In the genomic region with DNA sequence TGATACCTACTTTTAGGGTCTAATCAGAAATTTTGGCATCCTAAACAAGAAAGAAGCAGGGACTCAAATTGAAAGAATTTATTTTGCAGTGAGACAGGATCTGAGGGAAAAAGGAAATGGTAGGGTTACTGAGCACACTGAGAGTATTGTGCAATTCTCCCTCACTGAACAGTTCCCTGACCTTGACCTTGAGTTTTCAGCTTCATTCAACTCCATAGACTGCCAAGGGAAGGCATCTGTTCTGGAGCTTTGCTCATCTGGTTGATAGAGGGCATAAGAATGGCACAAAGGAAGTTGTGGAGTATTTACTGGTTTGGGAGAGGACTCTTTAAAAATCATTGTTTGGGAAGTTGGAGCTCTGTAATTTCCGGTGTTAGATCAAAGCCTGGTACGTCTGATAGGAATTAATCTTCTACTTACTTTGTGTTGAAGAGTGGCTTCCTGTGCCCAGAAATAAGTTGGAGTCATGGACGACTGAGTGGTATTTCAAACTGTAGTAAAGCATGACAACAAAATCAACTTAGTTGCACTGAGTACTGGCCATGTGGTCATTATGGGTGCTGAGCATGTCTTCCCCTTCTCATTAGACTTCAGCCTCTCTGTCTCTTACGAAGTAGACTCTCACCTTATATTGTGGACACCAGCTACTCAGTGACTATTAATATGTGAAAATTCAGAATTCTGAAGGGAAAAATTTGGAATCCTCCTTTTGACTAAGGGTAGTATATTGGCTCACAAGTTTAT, we compare ENCODE assay signal across 1 cellular context.
TF ChIP-seq lines count a peak whose summit lies in the region.

No MANE protein-coding gene starts in this region.

TF ChIP-seq in HepG2, 621 proteins besides CTCF, POLR2A, EP300 and RAD21 (continues in another document):
- TF ChIP-seq, protein P1, sequence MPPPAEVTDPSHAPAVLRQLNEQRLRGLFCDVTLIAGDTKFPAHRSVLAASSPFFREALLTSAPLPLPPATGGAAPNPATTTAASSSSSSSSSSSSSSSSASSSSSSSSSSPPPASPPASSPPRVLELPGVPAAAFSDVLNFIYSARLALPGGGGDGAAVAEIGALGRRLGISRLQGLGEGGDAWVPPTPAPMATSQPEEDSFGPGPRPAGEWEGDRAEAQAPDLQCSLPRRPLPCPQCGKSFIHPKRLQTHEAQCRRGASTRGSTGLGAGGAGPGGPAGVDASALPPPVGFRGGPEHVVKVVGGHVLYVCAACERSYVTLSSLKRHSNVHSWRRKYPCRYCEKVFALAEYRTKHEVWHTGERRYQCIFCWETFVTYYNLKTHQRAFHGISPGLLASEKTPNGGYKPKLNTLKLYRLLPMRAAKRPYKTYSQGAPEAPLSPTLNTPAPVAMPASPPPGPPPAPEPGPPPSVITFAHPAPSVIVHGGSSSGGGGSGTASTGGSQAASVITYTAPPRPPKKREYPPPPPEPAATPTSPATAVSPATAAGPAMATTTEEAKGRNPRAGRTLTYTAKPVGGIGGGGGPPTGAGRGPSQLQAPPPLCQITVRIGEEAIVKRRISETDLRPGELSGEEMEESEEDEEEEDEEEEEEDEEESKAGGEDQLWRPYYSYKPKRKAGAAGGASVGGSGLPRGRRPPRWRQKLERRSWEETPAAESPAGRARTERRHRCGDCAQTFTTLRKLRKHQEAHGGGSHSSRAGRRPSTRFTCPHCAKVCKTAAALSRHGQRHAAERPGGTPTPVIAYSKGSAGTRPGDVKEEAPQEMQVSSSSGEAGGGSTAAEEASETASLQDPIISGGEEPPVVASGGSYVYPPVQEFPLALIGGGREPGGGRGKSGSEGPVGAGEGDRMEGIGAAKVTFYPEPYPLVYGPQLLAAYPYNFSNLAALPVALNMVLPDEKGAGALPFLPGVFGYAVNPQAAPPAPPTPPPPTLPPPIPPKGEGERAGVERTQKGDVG (CRISPR knock-in tag; IDR thresholded peaks at IDR 0.05; ENCODE audit: borderline replicate concordance), result no peak
- TF ChIP-seq SOX5 (CRISPR knock-in tag; IDR thresholded peaks at IDR 0.05; ENCODE audit: borderline replicate concordance) (peak; percentile 59; the same call in 1 of the 2 replicates), ZNF563 (CRISPR knock-in tag; IDR thresholded peaks at IDR 0.05) (no peak), FOXC1 (CRISPR knock-in tag; IDR thresholded peaks at IDR 0.05; ENCODE audit: borderline replicate concordance) (no peak), MAFK (conservative IDR thresholded peaks at IDR 0.05 in 1 of 2, IDR thresholded peaks at IDR 0.05 in 1 of 2; ENCODE audit: low read length in 2 of 2) (no peak), ZNF550 (CRISPR knock-in tag; IDR thresholded peaks at IDR 0.05; ENCODE audit: borderline replicate concordance) (no peak), ZNF781 (CRISPR knock-in tag; IDR thresholded peaks at IDR 0.05; ENCODE audit: borderline replicate concordance, not compliant biosample characterization) (no peak), NCOR1 (IDR thresholded peaks at IDR 0.05; ENCODE audit: borderline replicate concordance, low read length) (peak; percentile 24; the same call in 1 of the 2 replicates), KLF9 (CRISPR knock-in tag; IDR thresholded peaks at IDR 0.05; ENCODE audit: low read depth) (no peak), ZSCAN29 (CRISPR knock-in tag; conservative IDR thresholded peaks at IDR 0.05) (no peak), TRIM24 (CRISPR knock-in tag; IDR thresholded peaks at IDR 0.05) (peak; percentile 55; the same call in 1 of the 2 replicates), NFRKB (IDR thresholded peaks at IDR 0.05) (no peak), ZNF235 (CRISPR knock-in tag; IDR thresholded peaks at IDR 0.05; ENCODE audit: borderline replicate concordance) (no peak), ZFP41 (CRISPR knock-in tag; IDR thresholded peaks at IDR 0.05; ENCODE audit: borderline replicate concordance) (no peak), SP1 (IDR thresholded peaks at IDR 0.05) (no peak), SP1 (CRISPR knock-in tag; IDR thresholded peaks at IDR 0.05) (no peak)
- TF ChIP-seq, protein P2, sequence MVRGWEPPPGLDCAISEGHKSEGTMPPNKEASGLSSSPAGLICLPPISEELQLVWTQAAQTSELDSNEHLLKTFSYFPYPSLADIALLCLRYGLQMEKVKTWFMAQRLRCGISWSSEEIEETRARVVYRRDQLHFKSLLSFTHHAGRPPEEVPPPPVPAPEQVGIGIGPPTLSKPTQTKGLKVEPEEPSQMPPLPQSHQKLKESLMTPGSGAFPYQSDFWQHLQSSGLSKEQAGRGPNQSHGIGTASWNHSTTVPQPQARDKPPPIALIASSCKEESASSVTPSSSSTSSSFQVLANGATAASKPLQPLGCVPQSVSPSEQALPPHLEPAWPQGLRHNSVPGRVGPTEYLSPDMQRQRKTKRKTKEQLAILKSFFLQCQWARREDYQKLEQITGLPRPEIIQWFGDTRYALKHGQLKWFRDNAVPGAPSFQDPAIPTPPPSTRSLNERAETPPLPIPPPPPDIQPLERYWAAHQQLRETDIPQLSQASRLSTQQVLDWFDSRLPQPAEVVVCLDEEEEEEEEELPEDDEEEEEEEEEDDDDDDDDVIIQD (CRISPR knock-in tag; IDR thresholded peaks at IDR 0.05; ENCODE audit: low read depth), result peak; percentile 69; the same call in 1 of the 2 replicates
- TF ChIP-seq, protein P3, sequence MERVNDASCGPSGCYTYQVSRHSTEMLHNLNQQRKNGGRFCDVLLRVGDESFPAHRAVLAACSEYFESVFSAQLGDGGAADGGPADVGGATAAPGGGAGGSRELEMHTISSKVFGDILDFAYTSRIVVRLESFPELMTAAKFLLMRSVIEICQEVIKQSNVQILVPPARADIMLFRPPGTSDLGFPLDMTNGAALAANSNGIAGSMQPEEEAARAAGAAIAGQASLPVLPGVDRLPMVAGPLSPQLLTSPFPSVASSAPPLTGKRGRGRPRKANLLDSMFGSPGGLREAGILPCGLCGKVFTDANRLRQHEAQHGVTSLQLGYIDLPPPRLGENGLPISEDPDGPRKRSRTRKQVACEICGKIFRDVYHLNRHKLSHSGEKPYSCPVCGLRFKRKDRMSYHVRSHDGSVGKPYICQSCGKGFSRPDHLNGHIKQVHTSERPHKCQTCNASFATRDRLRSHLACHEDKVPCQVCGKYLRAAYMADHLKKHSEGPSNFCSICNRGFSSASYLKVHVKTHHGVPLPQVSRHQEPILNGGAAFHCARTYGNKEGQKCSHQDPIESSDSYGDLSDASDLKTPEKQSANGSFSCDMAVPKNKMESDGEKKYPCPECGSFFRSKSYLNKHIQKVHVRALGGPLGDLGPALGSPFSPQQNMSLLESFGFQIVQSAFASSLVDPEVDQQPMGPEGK (CRISPR knock-in tag; IDR thresholded peaks at IDR 0.05), result no peak
- TF ChIP-seq, protein P4, sequence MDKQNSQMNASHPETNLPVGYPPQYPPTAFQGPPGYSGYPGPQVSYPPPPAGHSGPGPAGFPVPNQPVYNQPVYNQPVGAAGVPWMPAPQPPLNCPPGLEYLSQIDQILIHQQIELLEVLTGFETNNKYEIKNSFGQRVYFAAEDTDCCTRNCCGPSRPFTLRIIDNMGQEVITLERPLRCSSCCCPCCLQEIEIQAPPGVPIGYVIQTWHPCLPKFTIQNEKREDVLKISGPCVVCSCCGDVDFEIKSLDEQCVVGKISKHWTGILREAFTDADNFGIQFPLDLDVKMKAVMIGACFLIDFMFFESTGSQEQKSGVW (CRISPR knock-in tag; IDR thresholded peaks at IDR 0.05; ENCODE audit: borderline replicate concordance), result no peak
- TF ChIP-seq, protein P5, sequence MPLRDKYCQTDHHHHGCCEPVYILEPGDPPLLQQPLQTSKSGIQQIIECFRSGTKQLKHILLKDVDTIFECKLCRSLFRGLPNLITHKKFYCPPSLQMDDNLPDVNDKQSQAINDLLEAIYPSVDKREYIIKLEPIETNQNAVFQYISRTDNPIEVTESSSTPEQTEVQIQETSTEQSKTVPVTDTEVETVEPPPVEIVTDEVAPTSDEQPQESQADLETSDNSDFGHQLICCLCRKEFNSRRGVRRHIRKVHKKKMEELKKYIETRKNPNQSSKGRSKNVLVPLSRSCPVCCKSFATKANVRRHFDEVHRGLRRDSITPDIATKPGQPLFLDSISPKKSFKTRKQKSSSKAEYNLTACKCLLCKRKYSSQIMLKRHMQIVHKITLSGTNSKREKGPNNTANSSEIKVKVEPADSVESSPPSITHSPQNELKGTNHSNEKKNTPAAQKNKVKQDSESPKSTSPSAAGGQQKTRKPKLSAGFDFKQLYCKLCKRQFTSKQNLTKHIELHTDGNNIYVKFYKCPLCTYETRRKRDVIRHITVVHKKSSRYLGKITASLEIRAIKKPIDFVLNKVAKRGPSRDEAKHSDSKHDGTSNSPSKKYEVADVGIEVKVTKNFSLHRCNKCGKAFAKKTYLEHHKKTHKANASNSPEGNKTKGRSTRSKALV (CRISPR knock-in tag; IDR thresholded peaks at IDR 0.05), result no peak
- TF ChIP-seq, protein P6, sequence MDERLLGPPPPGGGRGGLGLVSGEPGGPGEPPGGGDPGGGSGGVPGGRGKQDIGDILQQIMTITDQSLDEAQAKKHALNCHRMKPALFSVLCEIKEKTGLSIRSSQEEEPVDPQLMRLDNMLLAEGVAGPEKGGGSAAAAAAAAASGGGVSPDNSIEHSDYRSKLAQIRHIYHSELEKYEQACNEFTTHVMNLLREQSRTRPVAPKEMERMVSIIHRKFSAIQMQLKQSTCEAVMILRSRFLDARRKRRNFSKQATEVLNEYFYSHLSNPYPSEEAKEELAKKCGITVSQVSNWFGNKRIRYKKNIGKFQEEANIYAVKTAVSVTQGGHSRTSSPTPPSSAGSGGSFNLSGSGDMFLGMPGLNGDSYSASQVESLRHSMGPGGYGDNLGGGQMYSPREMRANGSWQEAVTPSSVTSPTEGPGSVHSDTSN (CRISPR knock-in tag; IDR thresholded peaks at IDR 0.05), result no peak
- TF ChIP-seq, protein P7, sequence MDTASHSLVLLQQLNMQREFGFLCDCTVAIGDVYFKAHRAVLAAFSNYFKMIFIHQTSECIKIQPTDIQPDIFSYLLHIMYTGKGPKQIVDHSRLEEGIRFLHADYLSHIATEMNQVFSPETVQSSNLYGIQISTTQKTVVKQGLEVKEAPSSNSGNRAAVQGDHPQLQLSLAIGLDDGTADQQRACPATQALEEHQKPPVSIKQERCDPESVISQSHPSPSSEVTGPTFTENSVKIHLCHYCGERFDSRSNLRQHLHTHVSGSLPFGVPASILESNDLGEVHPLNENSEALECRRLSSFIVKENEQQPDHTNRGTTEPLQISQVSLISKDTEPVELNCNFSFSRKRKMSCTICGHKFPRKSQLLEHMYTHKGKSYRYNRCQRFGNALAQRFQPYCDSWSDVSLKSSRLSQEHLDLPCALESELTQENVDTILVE (CRISPR knock-in tag; IDR thresholded peaks at IDR 0.05), result no peak
- TF ChIP-seq, protein P8, sequence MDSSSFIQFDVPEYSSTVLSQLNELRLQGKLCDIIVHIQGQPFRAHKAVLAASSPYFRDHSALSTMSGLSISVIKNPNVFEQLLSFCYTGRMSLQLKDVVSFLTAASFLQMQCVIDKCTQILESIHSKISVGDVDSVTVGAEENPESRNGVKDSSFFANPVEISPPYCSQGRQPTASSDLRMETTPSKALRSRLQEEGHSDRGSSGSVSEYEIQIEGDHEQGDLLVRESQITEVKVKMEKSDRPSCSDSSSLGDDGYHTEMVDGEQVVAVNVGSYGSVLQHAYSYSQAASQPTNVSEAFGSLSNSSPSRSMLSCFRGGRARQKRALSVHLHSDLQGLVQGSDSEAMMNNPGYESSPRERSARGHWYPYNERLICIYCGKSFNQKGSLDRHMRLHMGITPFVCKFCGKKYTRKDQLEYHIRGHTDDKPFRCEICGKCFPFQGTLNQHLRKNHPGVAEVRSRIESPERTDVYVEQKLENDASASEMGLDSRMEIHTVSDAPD (CRISPR knock-in tag; IDR thresholded peaks at IDR 0.05), result 0 out of 2 replicates have a peak, but pooled peaks have one; percentile 14
- TF ChIP-seq, protein P9, sequence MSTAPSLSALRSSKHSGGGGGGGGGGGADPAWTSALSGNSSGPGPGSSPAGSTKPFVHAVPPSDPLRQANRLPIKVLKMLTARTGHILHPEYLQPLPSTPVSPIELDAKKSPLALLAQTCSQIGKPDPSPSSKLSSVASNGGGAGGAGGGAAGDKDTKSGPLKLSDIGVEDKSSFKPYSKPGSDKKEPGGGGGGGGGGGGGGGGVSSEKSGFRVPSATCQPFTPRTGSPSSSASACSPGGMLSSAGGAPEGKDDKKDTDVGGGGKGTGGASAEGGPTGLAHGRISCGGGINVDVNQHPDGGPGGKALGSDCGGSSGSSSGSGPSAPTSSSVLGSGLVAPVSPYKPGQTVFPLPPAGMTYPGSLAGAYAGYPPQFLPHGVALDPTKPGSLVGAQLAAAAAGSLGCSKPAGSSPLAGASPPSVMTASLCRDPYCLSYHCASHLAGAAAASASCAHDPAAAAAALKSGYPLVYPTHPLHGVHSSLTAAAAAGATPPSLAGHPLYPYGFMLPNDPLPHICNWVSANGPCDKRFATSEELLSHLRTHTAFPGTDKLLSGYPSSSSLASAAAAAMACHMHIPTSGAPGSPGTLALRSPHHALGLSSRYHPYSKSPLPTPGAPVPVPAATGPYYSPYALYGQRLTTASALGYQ (CRISPR knock-in tag; IDR thresholded peaks at IDR 0.05), result no peak
- TF ChIP-seq, protein P10, sequence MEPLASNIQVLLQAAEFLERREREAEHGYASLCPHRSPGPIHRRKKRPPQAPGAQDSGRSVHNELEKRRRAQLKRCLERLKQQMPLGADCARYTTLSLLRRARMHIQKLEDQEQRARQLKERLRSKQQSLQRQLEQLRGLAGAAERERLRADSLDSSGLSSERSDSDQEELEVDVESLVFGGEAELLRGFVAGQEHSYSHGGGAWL (CRISPR knock-in tag; IDR thresholded peaks at IDR 0.05), result no peak
- TF ChIP-seq, protein P11, sequence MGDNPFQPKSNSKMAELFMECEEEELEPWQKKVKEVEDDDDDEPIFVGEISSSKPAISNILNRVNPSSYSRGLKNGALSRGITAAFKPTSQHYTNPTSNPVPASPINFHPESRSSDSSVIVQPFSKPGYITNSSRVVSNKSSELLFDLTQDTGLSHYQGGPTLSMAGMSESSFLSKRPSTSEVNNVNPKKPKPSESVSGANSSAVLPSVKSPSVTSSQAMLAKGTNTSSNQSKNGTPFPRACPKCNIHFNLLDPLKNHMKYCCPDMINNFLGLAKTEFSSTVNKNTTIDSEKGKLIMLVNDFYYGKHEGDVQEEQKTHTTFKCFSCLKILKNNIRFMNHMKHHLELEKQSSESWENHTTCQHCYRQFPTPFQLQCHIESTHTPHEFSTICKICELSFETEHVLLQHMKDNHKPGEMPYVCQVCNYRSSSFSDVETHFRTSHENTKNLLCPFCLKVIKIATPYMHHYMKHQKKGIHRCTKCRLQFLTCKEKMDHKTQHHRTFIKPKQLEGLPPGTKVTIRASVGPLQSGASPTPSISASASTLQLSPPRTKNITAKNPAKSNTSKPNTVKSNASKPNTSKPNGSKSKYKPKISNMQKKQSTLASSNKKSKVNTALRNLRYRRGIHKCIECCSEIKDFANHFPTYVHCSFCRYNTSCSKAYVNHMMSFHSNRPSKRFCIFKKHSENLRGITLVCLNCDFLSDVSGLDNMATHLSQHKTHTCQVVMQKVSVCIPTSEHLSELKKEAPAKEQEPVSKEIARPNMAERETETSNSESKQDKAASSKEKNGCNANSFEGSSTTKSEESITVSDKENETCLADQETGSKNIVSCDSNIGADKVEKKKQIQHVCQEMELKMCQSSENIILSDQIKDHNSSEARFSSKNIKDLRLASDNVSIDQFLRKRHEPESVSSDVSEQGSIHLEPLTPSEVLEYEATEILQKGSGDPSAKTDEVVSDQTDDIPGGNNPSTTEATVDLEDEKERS (CRISPR knock-in tag; IDR thresholded peaks at IDR 0.05), result no peak
